ENCODE assay signal across 6 cellular contexts in genomic region chr7:99499356-99499712, GRCh38. TPM values are rescaled to one million over a fixed set of nuclear protein-coding genes. Genes with fewer than 3 reads are reported as not detected.
DNase-seq lines count a peak whose midpoint lies in the region; ATAC-seq and TF ChIP-seq lines count a peak whose summit lies in the region.

No MANE protein-coding gene starts in this region.

- intact Hi-C loops in body of pancreas (cut with DNase I), result no loop called here

- peaks cover 40% of the 10 kb centered on the region for H3K36me3 Mint-ChIP-seq in nephron (ENCODE audit: low read depth)

- H3K9me3 ChIP-seq in body of pancreas, result peaks cover 0 to under 1% (median 0%) of the 10 kb centered on the region in 3 donors

- H3K9me3 Mint-ChIP-seq in nephron, result peaks cover 1% of the 10 kb centered on the region

- TF ChIP-seq POLR2A in body of pancreas (IDR thresholded peaks at IDR 0.05), result no peak

- 1 to 2% methylated on average over 12 to 14 of the region's 14 CpGs for WGBS in body of pancreas, 2 donors

- DNase-seq in body of pancreas (no peak), DMS79 (lab: John Stamatoyannopoulos, UW) (no peak)

- ATAC-seq in HG03159 (IDR thresholded peaks at IDR 0.05; ENCODE audit: unreplicated experiment) (peak; percentile 20), body of pancreas (no peak), HG03097 (IDR thresholded peaks at IDR 0.05; ENCODE audit: low FRiP score, unreplicated experiment) (no peak)

- H3K27ac Mint-ChIP-seq in nephron, result peak overlapping the region; percentile 93 to 97 (median 96)

- peak overlapping the region; percentile 84 to 92 for H3K4me3 ChIP-seq in body of pancreas

- H3K27me3 ChIP-seq in body of pancreas, result no peaks in the 10 kb centered on the region

- peaks cover 34% of the 10 kb centered on the region for H3K4me1 ChIP-seq in body of pancreas

- H3K27ac ChIP-seq in C4-2B (peak overlapping the region; percentile 72), body of pancreas (peak overlapping the region; percentile 81 to 98 (median 88))

- H3K4me3 Mint-ChIP-seq in nephron, result peak overlapping the region; percentile 97 to 99 (median 98)

- peaks cover 20% of the 10 kb centered on the region for H3K4me1 Mint-ChIP-seq in nephron

- H3K27me3 Mint-ChIP-seq in nephron (ENCODE audit: low read depth), result no peaks in the 10 kb centered on the region

- TF ChIP-seq CTCF in C4-2B (conservative IDR thresholded peaks at IDR 0.05), result no peak
- no peak for TF ChIP-seq CTCF in body of pancreas (IDR thresholded peaks at IDR 0.05)
- TF ChIP-seq CTCF in nephron (IDR thresholded peaks at IDR 0.05; ENCODE audit: unreplicated experiment in 3 of 3), result no peak

- H3K36me3 ChIP-seq in body of pancreas (replicated peaks in 1 of 2; ENCODE audit: insufficient read depth in 1 of 2, low read depth in 2 of 2), result peaks cover 0 to under 1% of the 10 kb centered on the region in 2 donors

RNA-seq across cellular contexts. Expression of gene ZNF394, which starts 0.7 kb away (rescaled TPM):
- total RNA-seq in body of pancreas, result 10 to 100 TPM; 18.7 to 21.4 TPM

RNA-seq across cellular contexts. Expression of gene ZKSCAN5, which starts 5.1 kb away (rescaled TPM):
- 1 to 10 TPM; 3.3 to 4.7 TPM for total RNA-seq in body of pancreas

RNA-seq across cellular contexts. Expression of gene ZNF789, which starts 26.6 kb away (rescaled TPM):
- total RNA-seq in body of pancreas, result 10 to 100 TPM in 1 of 2 donors, 1 to 10 TPM in 1; 5.4 to 22.7 TPM

RNA-seq across cellular contexts. Expression of gene ATP5MF, which starts 33.4 kb away (rescaled TPM):
- 100 to 1,000 TPM in 1 of 2 donors, 10 to 100 TPM in 1; 98.6 to 259 TPM for total RNA-seq in body of pancreas

RNA-seq across cellular contexts. Expression of gene FAM200A, which starts 52.6 kb away (rescaled TPM):
- total RNA-seq in body of pancreas, result 1 to 10 TPM; 3.9 to 7.3 TPM
